16 cellular contexts compared by ENCODE assay signal in genomic region chr2:174544802-174545201, GRCh38. TPM values are rescaled to one million over a fixed set of nuclear protein-coding genes. Genes with fewer than 3 reads are reported as not detected.
A peak's percentile ranks its signal among the peaks of the same experiment; 100 is the strongest.
DNase-seq lines count a peak whose midpoint lies in the region; ATAC-seq and TF ChIP-seq lines count a peak whose summit lies in the region.
"Had no signal": no experiment of that assay in that cellular context is flagged by ENCODE, and none has a peak within 500 bp of the region (broad histone marks: within the 10 kb centered on the region; RNA-seq: fewer than 3 reads in every experiment).

No MANE protein-coding gene starts in this region.

- peaks cover 35% of the 10 kb centered on the region for H3K4me1 Mint-ChIP-seq in stimulated activated naive CD8-positive, alpha-beta T cell treated with anti-CD3 and anti-CD28 coated beads, Interleukin-15, amount 100 ng/mL, for 72 hours
- peaks cover 23% of the 10 kb centered on the region for H3K4me1 Mint-ChIP-seq in neural crest cell

- peak overlapping the region; percentile 99 for H3K27ac ChIP-seq in SJCRH30
- H3K27ac ChIP-seq: GM23248 had no signal

- no peak for TF ChIP-seq CTCF in neural crest cell (conservative IDR thresholded peaks at IDR 0.05)

- H3K9me3 Mint-ChIP-seq in stimulated activated naive CD8-positive, alpha-beta T cell treated with anti-CD3 and anti-CD28 coated beads, Interleukin-15, amount 100 ng/mL, for 72 hours = no peaks in the 10 kb centered on the region
- peaks cover 2% of the 10 kb centered on the region for H3K9me3 Mint-ChIP-seq in neural crest cell
- H3K9me3 Mint-ChIP-seq: CD4-positive, CD25-positive, alpha-beta regulatory T cell had no signal

- no peak overlapping the region for H3K27ac Mint-ChIP-seq in stimulated activated naive CD8-positive, alpha-beta T cell treated with anti-CD3 and anti-CD28 coated beads, Interleukin-15, amount 100 ng/mL, for 72 hours
- peak overlapping the region; percentile 48 for H3K27ac Mint-ChIP-seq in neural crest cell (ENCODE audit: unreplicated experiment)

- intact Hi-C loops in posterior cingulate gyrus (cut with DNase I) = no loop called here

- no peaks in the 10 kb centered on the region for H3K27me3 Mint-ChIP-seq in stimulated activated naive CD8-positive, alpha-beta T cell treated with anti-CD3 and anti-CD28 coated beads, Interleukin-15, amount 100 ng/mL, for 72 hours
- no peaks in the 10 kb centered on the region for H3K27me3 Mint-ChIP-seq in neural crest cell (ENCODE audit: low read depth)
- H3K27me3 Mint-ChIP-seq: CD4-positive, CD25-positive, alpha-beta regulatory T cell had no signal

- H3K4me3 ChIP-seq in SJCRH30 = peak overlapping the region; percentile 16
- H3K4me3 ChIP-seq: GM23248, HAP-1, K562 had no signal

- no peaks in the 10 kb centered on the region for H3K36me3 Mint-ChIP-seq in neural crest cell (ENCODE audit: low read depth)

- H3K4me1 ChIP-seq in SJCRH30 = peaks cover 23% of the 10 kb centered on the region
- H3K4me1 ChIP-seq: BE2C, HAP-1 had no signal

- ATAC-seq in stimulated activated naive CD8-positive, alpha-beta T cell treated with anti-CD3 and anti-CD28 coated beads, Interleukin-15, amount 100 ng/mL, for 72 hours = peak; percentile 22
- no peak for ATAC-seq in stimulated activated naive CD8-positive, alpha-beta T cell treated with anti-CD3 and anti-CD28 coated beads, Interleukin-15, Interleukin-2, amounts not matched to agents 100 U/mL and 50 U/mL, for 24 hours
- ATAC-seq: K562 had no signal

- H3K9me3 ChIP-seq in SJCRH30 (replicated peaks) = no peaks in the 10 kb centered on the region
- H3K9me3 ChIP-seq: BE2C, HAP-1 had no signal

- H3K36me3 ChIP-seq in SJCRH30 = no peaks in the 10 kb centered on the region
- H3K36me3 ChIP-seq: BE2C, HAP-1 had no signal

- H3K4me3 Mint-ChIP-seq in stimulated activated naive CD8-positive, alpha-beta T cell treated with anti-CD3 and anti-CD28 coated beads, Interleukin-15, amount 100 ng/mL, for 72 hours = no peak overlapping the region
- no peak overlapping the region for H3K4me3 Mint-ChIP-seq in neural crest cell
- H3K4me3 Mint-ChIP-seq: CD4-positive, CD25-positive, alpha-beta regulatory T cell had no signal

- DNase-seq in stimulated activated naive CD8-positive, alpha-beta T cell treated with anti-CD3 and anti-CD28 coated beads, Interleukin-15, amount 100 ng/mL, for 72 hours = no peak
- no peak for DNase-seq in stimulated activated naive CD8-positive, alpha-beta T cell treated with anti-CD3 and anti-CD28 coated beads, Interleukin-15, Interleukin-2, amounts not matched to agents 100 U/mL and 50 U/mL, for 24 hours
- DNase-seq in SJCRH30 (peak; percentile 62 to 76), neural crest cell (ENCODE audit: low read depth, low spot score) (no peak), NCI-H82 treated with DMSO at 0.1 percent for 48 hours (lab: John Stamatoyannopoulos, UW; ENCODE audit: unreplicated experiment) (no peak), DMS53 treated with DMSO at 0.1 percent for 48 hours (lab: John Stamatoyannopoulos, UW; ENCODE audit: unreplicated experiment) (no peak), posterior cingulate gyrus (no peak)
- DNase-seq: ACHN; BE2C; CD4-positive, CD25-positive, alpha-beta regulatory T cell; DMS 273 treated with DMSO at 0.1 percent for 48 hours; DMS53; GM23248; IMR-90 had no signal

- no peaks in the 10 kb centered on the region for H3K27me3 ChIP-seq in SJCRH30
- H3K27me3 ChIP-seq: BE2C had no signal

RNA-seq across cellular contexts. Expression of gene WIPF1, which starts 52.8 kb away (rescaled TPM):
- total RNA-seq in SJCRH30 (2014; rRNA removed; shearing (Covaris generic)) = 14.8 and 18.8 TPM in 2 replicates
- total RNA-seq in neural crest cell = 19.2 and 20.1 TPM in 2 replicates

RNA-seq across cellular contexts. Expression of gene GPR155, which starts 58.0 kb away (rescaled TPM):
- 13.5 and 14.1 TPM in 2 replicates for total RNA-seq in SJCRH30 (2014; rRNA removed; shearing (Covaris generic))
- 1.5 and 1.7 TPM in 2 replicates for total RNA-seq in neural crest cell

Comparison
In these comparisons a context has a peak if more than half of its experiments do, and no peak if none do; other contexts are left out.
1. DNase-seq: peak in SJCRH30 (2 of 2); none in stimulated activated naive CD8-positive, alpha-beta T cell treated with anti-CD3 and anti-CD28 coated beads, Interleukin-15, amount 100 ng/mL, for 72 hours (0 of 2), stimulated activated naive CD8-positive, alpha-beta T cell treated with anti-CD3 and anti-CD28 coated beads, Interleukin-15, Interleukin-2, amounts not matched to agents 100 U/mL and 50 U/mL, for 24 hours (single experiment), neural crest cell (single experiment), NCI-H82 treated with DMSO at 0.1 percent for 48 hours (single experiment), DMS53 treated with DMSO at 0.1 percent for 48 hours (single experiment) and posterior cingulate gyrus (0 of 10).